1 cellular context compared by ENCODE assay signal in the genomic region with DNA sequence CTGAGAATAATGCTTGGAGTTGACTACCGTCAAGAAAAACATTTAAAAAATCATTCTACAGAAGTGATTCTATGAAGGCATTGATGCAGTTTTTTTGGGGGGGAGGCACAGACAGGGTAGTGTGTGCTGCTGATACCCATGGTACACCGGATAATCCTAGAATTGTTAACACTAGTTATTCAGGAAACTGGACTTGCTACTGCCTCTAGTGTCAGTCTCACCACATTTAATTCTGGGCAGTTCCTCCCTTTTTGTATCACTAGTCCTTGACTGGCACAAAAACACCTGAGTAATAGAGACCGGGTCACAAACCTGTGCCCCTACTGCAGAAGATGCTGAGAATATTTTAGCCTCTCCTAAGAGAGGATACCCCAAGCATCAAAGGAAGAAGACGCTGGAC.
TF ChIP-seq lines count a peak whose summit lies in the region.

No MANE protein-coding gene starts in this region.

TF ChIP-seq in K562, 482 proteins besides CTCF, POLR2A, EP300 and RAD21:
- TF ChIP-seq, protein P1, sequence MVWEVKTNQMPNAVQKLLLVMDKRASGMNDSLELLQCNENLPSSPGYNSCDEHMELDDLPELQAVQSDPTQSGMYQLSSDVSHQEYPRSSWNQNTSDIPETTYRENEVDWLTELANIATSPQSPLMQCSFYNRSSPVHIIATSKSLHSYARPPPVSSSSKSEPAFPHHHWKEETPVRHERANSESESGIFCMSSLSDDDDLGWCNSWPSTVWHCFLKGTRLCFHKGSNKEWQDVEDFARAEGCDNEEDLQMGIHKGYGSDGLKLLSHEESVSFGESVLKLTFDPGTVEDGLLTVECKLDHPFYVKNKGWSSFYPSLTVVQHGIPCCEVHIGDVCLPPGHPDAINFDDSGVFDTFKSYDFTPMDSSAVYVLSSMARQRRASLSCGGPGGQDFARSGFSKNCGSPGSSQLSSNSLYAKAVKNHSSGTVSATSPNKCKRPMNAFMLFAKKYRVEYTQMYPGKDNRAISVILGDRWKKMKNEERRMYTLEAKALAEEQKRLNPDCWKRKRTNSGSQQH (CRISPR knock-in tag; IDR thresholded peaks at IDR 0.05), result no peak
- TF ChIP-seq PRPF4 (IDR thresholded peaks at IDR 0.05; ENCODE audit: insufficient read depth, low read depth, low read length, poor library complexity, severe bottlenecking) (no peak), ZBTB17 (CRISPR knock-in tag; IDR thresholded peaks at IDR 0.05) (no peak), ILF3 (IDR thresholded peaks at IDR 0.05; ENCODE audit: borderline replicate concordance) (no peak), ERF (CRISPR knock-in tag; IDR thresholded peaks at IDR 0.05) (no peak)
- TF ChIP-seq, protein P2, sequence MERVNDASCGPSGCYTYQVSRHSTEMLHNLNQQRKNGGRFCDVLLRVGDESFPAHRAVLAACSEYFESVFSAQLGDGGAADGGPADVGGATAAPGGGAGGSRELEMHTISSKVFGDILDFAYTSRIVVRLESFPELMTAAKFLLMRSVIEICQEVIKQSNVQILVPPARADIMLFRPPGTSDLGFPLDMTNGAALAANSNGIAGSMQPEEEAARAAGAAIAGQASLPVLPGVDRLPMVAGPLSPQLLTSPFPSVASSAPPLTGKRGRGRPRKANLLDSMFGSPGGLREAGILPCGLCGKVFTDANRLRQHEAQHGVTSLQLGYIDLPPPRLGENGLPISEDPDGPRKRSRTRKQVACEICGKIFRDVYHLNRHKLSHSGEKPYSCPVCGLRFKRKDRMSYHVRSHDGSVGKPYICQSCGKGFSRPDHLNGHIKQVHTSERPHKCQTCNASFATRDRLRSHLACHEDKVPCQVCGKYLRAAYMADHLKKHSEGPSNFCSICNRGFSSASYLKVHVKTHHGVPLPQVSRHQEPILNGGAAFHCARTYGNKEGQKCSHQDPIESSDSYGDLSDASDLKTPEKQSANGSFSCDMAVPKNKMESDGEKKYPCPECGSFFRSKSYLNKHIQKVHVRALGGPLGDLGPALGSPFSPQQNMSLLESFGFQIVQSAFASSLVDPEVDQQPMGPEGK (CRISPR knock-in tag; IDR thresholded peaks at IDR 0.05; ENCODE audit: borderline replicate concordance), result no peak
TF ChIP-seq in K562: peak in this region for 0.
